8 cellular contexts compared by ENCODE assay signal in the genomic region with DNA sequence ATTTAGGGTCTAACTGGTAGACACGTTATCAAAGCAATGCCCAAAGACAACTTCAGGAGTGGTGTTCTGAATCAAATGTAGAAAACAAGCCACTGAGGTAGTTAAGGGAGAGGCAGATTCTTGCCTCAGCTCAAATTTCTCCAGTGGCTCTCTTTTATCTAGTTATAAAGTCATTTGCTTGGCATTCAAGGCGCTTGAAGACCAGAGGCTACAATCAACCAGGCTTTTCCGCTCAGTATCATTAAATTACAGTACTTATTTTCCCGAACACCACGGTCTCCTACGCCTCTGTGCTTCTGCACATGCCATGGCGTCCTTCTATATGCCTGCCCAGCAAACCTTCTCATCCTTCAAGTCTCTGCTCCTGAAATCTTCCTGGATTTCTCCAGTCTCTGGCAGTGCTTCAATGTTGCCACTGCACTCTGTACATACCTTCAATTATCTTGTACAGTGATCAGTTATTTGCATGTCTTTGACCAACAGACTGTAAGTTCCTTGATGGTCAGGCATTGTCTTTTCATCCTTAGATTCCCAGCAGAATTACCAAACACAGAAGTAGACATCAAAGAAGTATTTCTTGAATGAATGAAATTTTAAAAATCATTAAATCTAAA. TPM values are rescaled to one million over a fixed set of nuclear protein-coding genes. Genes with fewer than 3 reads are reported as not detected.
DNase-seq lines count a peak whose midpoint lies in the region; ATAC-seq and TF ChIP-seq lines count a peak whose summit lies in the region.

No MANE protein-coding gene starts in this region.

- no peaks in the 10 kb centered on the region for H3K27me3 ChIP-seq in SK-N-SH (ENCODE audit: insufficient read depth)

- H3K9me3 ChIP-seq in SK-N-SH (no peaks in the 10 kb centered on the region), iPS-18c (ENCODE audit: control insufficient read depth, insufficient read depth, low read length) (no peaks in the 10 kb centered on the region)

- CTCF ChIA-PET in SK-N-SH (lab: Yijun Ruan, JAX) (no interaction called here), activated B cell treated with CpG ODN at 0.5 μM for 24 hours (lab: Charles Lee) (no interaction called here)

- peak overlapping the region; percentile 80 for H2AFZ ChIP-seq in SK-N-SH (ENCODE audit: low read depth)

- H3K27ac Mint-ChIP-seq in activated B cell treated with CpG ODN at 0.5 μM for 24 hours: peak overlapping the region; percentile 97
- H3K27ac Mint-ChIP-seq in stimulated activated naive CD8-positive, alpha-beta T cell treated with anti-CD3 and anti-CD28 coated beads, Interleukin-15, amount 100 ng/mL, for 72 hours: peak overlapping the region in 1 of 2 donors; percentile 97

- no peak for TF ChIP-seq EP300 in SK-N-SH (IDR thresholded peaks at IDR 0.05; ENCODE audit: borderline replicate concordance in 1 of 2, low read depth in 1 of 2, low read length in 1 of 2)

- H3K4me3 Mint-ChIP-seq in activated B cell treated with CpG ODN at 0.5 μM for 24 hours: peak overlapping the region; percentile 100
- H3K4me3 Mint-ChIP-seq in stimulated activated naive CD8-positive, alpha-beta T cell treated with anti-CD3 and anti-CD28 coated beads, Interleukin-15, amount 100 ng/mL, for 72 hours: peak overlapping the region; percentile 83 to 96

- H4K20me1 ChIP-seq in SK-N-SH (ENCODE audit: insufficient read depth): no peaks in the 10 kb centered on the region

- H3K9ac ChIP-seq in SK-N-SH: peak overlapping the region; percentile 76; the same call in 1 of the 2 replicates

- no peaks in the 10 kb centered on the region for H3K27me3 Mint-ChIP-seq in activated B cell treated with CpG ODN at 0.5 μM for 24 hours
- no peaks in the 10 kb centered on the region for H3K27me3 Mint-ChIP-seq in stimulated activated naive CD8-positive, alpha-beta T cell treated with anti-CD3 and anti-CD28 coated beads, Interleukin-15, amount 100 ng/mL, for 72 hours

- H3K36me3 Mint-ChIP-seq in activated B cell treated with CpG ODN at 0.5 μM for 24 hours (ENCODE audit: low read depth): peaks cover 4% of the 10 kb centered on the region

- H3K36me3 ChIP-seq in SK-N-SH (replicated peaks in 1 of 2; ENCODE audit: control insufficient read depth in 1 of 2, insufficient read depth in 2 of 2, low read length in 1 of 2): no peaks in the 10 kb centered on the region

- ATAC-seq in SK-N-SH treated with all-trans-retinoic acid at 6 μM for 48 hours (no peak), activated B cell treated with CpG ODN at 0.5 μM for 24 hours (ENCODE audit: low read depth) (no peak)
- ATAC-seq in stimulated activated naive CD8-positive, alpha-beta T cell treated with anti-CD3 and anti-CD28 coated beads, Interleukin-15, amount 100 ng/mL, for 72 hours: no peak

- H3K9me2 ChIP-seq in SK-N-SH: no peaks in the 10 kb centered on the region

- H3K27ac ChIP-seq in SK-N-SH (ENCODE audit: low read depth in 2 of 2, low read length in 1 of 2): peak overlapping the region; percentile 83 to 87

- intact Hi-C loops in activated B cell treated with CpG ODN at 0.5 μM for 24 hours (cut with micrococcal nuclease) (loop anchor here (1.0 to 10.0 kb wide), 6 partner anchors 29 to 1042 kb away; a partner anchor contains a TSS), posterior vena cava (cut with DNase I) (no loop called here)

- no peak for DNase-seq in SK-N-SH
- no peak for DNase-seq in activated B cell treated with CpG ODN at 0.5 μM for 24 hours
- DNase-seq in stimulated activated naive CD8-positive, alpha-beta T cell treated with anti-CD3 and anti-CD28 coated beads, Interleukin-15, amount 100 ng/mL, for 72 hours: no peak
- no peak for DNase-seq in UCSD-AML1 (lab: John Stamatoyannopoulos, UW; ENCODE audit: unreplicated experiment)
- no peak for DNase-seq in activated effector memory CD4-positive, alpha-beta T cell treated with anti-CD3 and anti-CD28 coated beads, Interleukin-2, amount 50 U/mL, for 16 hours
- no peak for DNase-seq in posterior vena cava (ENCODE audit: low spot score)

- H3K4me1 ChIP-seq in SK-N-SH (ENCODE audit: control insufficient read depth in 1 of 2, insufficient read depth in 2 of 2, low read depth in 1 of 2, low read length in 1 of 2): peaks cover 0 to 11% of the 10 kb centered on the region in 2 experiments; a peak in 2 of 4 replicates

- H3F3A ChIP-seq in SK-N-SH (replicated peaks; ENCODE audit: insufficient read depth): peaks cover 6% of the 10 kb centered on the region

- H3K4me2 ChIP-seq in SK-N-SH: peak overlapping the region; percentile 74

- TF ChIP-seq RAD21 in SK-N-SH (IDR thresholded peaks at IDR 0.05; ENCODE audit: low read length): no peak

- POLR2A ChIA-PET in SK-N-SH (lab: Yijun Ruan, JAX): no interaction called here
- POLR2A ChIA-PET in activated B cell treated with CpG ODN at 0.5 μM for 24 hours (lab: Charles Lee): interaction anchor here (1.3 kb wide), 1 partner anchor 29 kb away, joined by 3 read pairs; no protein-coding TSS in a partner anchor

- no peaks in the 10 kb centered on the region for H3K9me3 Mint-ChIP-seq in activated B cell treated with CpG ODN at 0.5 μM for 24 hours
- H3K9me3 Mint-ChIP-seq in stimulated activated naive CD8-positive, alpha-beta T cell treated with anti-CD3 and anti-CD28 coated beads, Interleukin-15, amount 100 ng/mL, for 72 hours: no peaks in the 10 kb centered on the region

- peaks cover 15% of the 10 kb centered on the region for H3K4me1 Mint-ChIP-seq in activated B cell treated with CpG ODN at 0.5 μM for 24 hours
- peaks cover 35% of the 10 kb centered on the region for H3K4me1 Mint-ChIP-seq in stimulated activated naive CD8-positive, alpha-beta T cell treated with anti-CD3 and anti-CD28 coated beads, Interleukin-15, amount 100 ng/mL, for 72 hours

- WGBS in SK-N-SH (ENCODE audit: low lambda C conversion rate): 91% methylated on average over 7 of the region's 7 CpGs

- peaks cover 15% of the 10 kb centered on the region; the same call in 1 of the 2 replicates for H3K79me2 ChIP-seq in SK-N-SH (ENCODE audit: insufficient read depth)

- TF ChIP-seq CTCF in SK-N-SH (IDR thresholded peaks at IDR 0.05): no peak
- no peak for TF ChIP-seq CTCF in activated B cell treated with CpG ODN at 0.5 μM for 24 hours (IDR thresholded peaks at IDR 0.05)

- H3K4me3 ChIP-seq in SK-N-SH (ENCODE audit: low read depth in 2 of 2, low read length in 1 of 2): peak overlapping the region; percentile 61 to 75
- peak overlapping the region; percentile 75; the same call in 1 of the 2 replicates for H3K4me3 ChIP-seq in iPS-18c (ENCODE audit: insufficient read depth, low read depth, low read length)

TF ChIP-seq in SK-N-SH, 30 proteins besides CTCF, POLR2A, EP300 and RAD21 (continues in another document):
- TF ChIP-seq TCF12 (IDR thresholded peaks at IDR 0.05) (no peak), CHD2 (IDR thresholded peaks at IDR 0.05; ENCODE audit: low read length, partially characterized antibody) (no peak)

TF ChIP-seq in SK-N-SH treated with all-trans-retinoic acid at 6 μM for 48 hours, 23 proteins besides CTCF, POLR2A, EP300 and RAD21 (continues in another document):
- no peak for TF ChIP-seq ARNTL (CRISPR knock-in tag; IDR thresholded peaks at IDR 0.05; ENCODE audit: borderline replicate concordance, low read depth)
- TF ChIP-seq, protein P1, sequence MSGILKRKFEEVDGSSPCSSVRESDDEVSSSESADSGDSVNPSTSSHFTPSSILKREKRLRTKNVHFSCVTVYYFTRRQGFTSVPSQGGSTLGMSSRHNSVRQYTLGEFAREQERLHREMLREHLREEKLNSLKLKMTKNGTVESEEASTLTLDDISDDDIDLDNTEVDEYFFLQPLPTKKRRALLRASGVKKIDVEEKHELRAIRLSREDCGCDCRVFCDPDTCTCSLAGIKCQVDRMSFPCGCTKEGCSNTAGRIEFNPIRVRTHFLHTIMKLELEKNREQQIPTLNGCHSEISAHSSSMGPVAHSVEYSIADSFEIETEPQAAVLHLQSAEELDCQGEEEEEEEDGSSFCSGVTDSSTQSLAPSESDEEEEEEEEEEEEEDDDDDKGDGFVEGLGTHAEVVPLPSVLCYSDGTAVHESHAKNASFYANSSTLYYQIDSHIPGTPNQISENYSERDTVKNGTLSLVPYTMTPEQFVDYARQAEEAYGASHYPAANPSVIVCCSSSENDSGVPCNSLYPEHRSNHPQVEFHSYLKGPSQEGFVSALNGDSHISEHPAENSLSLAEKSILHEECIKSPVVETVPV (CRISPR knock-in tag; IDR thresholded peaks at IDR 0.05): no peak
- TF ChIP-seq, protein P2, sequence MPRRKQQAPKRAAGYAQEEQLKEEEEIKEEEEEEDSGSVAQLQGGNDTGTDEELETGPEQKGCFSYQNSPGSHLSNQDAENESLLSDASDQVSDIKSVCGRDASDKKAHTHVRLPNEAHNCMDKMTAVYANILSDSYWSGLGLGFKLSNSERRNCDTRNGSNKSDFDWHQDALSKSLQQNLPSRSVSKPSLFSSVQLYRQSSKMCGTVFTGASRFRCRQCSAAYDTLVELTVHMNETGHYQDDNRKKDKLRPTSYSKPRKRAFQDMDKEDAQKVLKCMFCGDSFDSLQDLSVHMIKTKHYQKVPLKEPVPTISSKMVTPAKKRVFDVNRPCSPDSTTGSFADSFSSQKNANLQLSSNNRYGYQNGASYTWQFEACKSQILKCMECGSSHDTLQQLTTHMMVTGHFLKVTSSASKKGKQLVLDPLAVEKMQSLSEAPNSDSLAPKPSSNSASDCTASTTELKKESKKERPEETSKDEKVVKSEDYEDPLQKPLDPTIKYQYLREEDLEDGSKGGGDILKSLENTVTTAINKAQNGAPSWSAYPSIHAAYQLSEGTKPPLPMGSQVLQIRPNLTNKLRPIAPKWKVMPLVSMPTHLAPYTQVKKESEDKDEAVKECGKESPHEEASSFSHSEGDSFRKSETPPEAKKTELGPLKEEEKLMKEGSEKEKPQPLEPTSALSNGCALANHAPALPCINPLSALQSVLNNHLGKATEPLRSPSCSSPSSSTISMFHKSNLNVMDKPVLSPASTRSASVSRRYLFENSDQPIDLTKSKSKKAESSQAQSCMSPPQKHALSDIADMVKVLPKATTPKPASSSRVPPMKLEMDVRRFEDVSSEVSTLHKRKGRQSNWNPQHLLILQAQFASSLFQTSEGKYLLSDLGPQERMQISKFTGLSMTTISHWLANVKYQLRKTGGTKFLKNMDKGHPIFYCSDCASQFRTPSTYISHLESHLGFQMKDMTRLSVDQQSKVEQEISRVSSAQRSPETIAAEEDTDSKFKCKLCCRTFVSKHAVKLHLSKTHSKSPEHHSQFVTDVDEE (CRISPR knock-in tag; IDR thresholded peaks at IDR 0.05): no peak
- TF ChIP-seq ZFP30 (CRISPR knock-in tag; IDR thresholded peaks at IDR 0.05): no peak

RNA-seq across cellular contexts. Expression of a gene that starts 1.4 kb away (rescaled TPM):
- polyA plus RNA-seq in SK-N-SH (2012; rRNA removed): 26.3 and 32.3 TPM in 2 replicates
- polyA plus RNA-seq in SK-N-SH (2012; cell fraction: cytosol; rRNA removed): 42.7 and 45.5 TPM in 2 replicates
- polyA plus RNA-seq in SK-N-SH (2012; cell fraction: nucleus; rRNA removed): 4.5 and 10.9 TPM in 2 replicates
- total RNA-seq in activated B cell treated with CpG ODN at 0.5 μM for 24 hours: 3.7 TPM in 2 replicates
- 10 to 100 TPM; 55.5 to 59.8 TPM for total RNA-seq in posterior vena cava

RNA-seq across cellular contexts. Expression of a gene that starts 29.4 kb away (rescaled TPM):
- 0.07 and 0.29 TPM in 2 replicates for polyA plus RNA-seq in SK-N-SH (2012; rRNA removed)
- polyA plus RNA-seq in SK-N-SH (2012; cell fraction: cytosol; rRNA removed): 0.16 and 0.44 TPM in 2 replicates
- polyA plus RNA-seq in SK-N-SH (2012; cell fraction: nucleus; rRNA removed): 0.08 and 0.21 TPM in 2 replicates
- total RNA-seq in activated B cell treated with CpG ODN at 0.5 μM for 24 hours: 0.69 and 1.7 TPM in 2 replicates
- total RNA-seq in posterior vena cava: under 1 TPM; 0.19 to 0.38 TPM

Comparison
In these comparisons a context has a peak if more than half of its experiments do, and no peak if none do; other contexts are left out.
1. RNA of a gene that starts 1.4 kb away (total RNA-seq): 55.5 to 59.8 TPM in posterior vena cava; 3.7 TPM in activated B cell treated with CpG ODN at 0.5 μM for 24 hours; every median in the first group is over 10 times any median in the second.